1 cellular context compared by ENCODE assay signal in genomic region chr1:35585805-35586204, GRCh38. TPM values are rescaled to one million over a fixed set of nuclear protein-coding genes. Genes with fewer than 3 reads are reported as not detected.
"Had no signal": no experiment of that assay in that cellular context is flagged by ENCODE, and none has a peak within 500 bp of the region (broad histone marks: within the 10 kb centered on the region; RNA-seq: fewer than 3 reads in every experiment).

No MANE protein-coding gene starts in this region.

RNA-seq across cellular contexts. Expression of gene TFAP2E, which starts 12.7 kb away (rescaled TPM):
- total RNA-seq: HT1080 had no signal
